In the genomic region with DNA sequence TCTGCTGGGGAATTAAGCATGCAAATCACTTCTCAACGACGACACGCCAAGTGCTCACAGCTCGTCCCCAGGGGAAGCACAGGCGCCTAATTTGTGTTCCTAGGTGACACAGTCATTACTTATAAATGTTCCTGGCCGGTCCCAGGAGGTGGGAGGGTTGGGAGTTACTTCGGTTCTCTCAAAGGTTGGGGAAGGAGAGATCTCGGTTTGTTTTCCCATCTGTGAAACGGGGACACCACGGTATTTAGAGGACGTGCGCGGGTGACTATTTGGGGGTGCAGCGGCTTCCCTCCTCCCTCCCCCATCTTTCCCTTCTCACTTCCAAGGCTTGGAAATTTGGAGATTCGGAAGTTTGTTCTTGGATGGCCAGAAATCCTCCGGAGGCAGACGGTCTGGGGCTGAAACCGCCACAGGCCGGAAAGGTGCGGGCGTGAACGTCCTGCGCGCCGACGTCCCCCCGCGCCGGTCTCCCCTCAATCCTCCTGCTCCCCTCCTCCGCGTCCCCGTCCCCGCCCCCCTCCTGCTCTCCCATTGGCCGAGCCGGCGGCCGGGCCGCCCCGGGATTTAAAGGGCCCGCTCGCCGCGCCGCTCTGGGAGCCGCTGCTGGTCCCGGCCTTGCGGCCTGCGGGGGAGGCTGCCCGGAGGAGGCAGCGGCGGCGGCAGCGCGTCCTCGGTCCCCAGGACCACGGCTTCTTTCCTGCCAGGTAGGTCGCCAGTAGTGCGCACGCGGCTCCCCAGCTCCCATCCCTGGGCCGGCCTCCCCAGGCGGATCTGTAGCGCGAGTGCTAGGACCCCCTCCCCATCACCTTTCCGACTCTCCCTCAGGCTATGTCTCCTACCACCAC, we compare ENCODE assay signal across 8 cellular contexts. TPM values are rescaled to one million over a fixed set of nuclear protein-coding genes. Genes with fewer than 3 reads are reported as not detected.
DNase-seq lines count a peak whose midpoint lies in the region; ATAC-seq and TF ChIP-seq lines count a peak whose summit lies in the region.

A gene (plus strand): TSS at position 593 of the 845 bp plus-strand sequence. CDS start 829 bp downstream, outside the sequence.

- peak within 1 kb of the TSS; percentile 91 to 93 for H3K4me3 Mint-ChIP-seq in effector memory CD8-positive, alpha-beta T cell

- no peaks in the 10 kb centered on the region for H3K36me3 Mint-ChIP-seq in effector memory CD8-positive, alpha-beta T cell (ENCODE audit: insufficient read depth)

- peaks cover 26% of the 10 kb centered on the region in 2 donors for H3K4me1 Mint-ChIP-seq in effector memory CD8-positive, alpha-beta T cell (ENCODE audit: low read depth in 2 of 2)

- peak; percentile 46 for DNase-seq in A172 (ENCODE audit: low spot score)
- DNase-seq in NCI-H774 (lab: John Stamatoyannopoulos, UW): peak; percentile 54
- DNase-seq in activated CD8-positive, alpha-beta memory T cell treated with anti-CD3 and anti-CD28 coated beads for 24 hours: peak; percentile 88
- DNase-seq in effector memory CD8-positive, alpha-beta T cell: peak; percentile 63 to 66 (median 65)
- peak; percentile 93 for DNase-seq in mesenteric fat pad (ENCODE audit: low spot score)
- DNase-seq in stimulated activated CD8-positive, alpha-beta memory T cell treated with anti-CD3 and anti-CD28 coated beads, Interleukin-15, amount 100 ng/mL, for 24 hours (ENCODE audit: low read depth): peak; percentile 44

- ATAC-seq in HG03135 (IDR thresholded peaks at IDR 0.05; ENCODE audit: unreplicated experiment): peak; percentile 81
- peak; percentile 93 for ATAC-seq in effector memory CD8-positive, alpha-beta T cell (replicated peaks)

- peak within 1 kb of the TSS; percentile 92 to 96 for H3K27ac Mint-ChIP-seq in effector memory CD8-positive, alpha-beta T cell

- no peaks in the 10 kb centered on the region for H3K9me3 Mint-ChIP-seq in effector memory CD8-positive, alpha-beta T cell

- TF ChIP-seq POLR2A in GM18526 (IDR thresholded peaks at IDR 0.05; ENCODE audit: extremely low read depth, insufficient read length): peak; percentile 49

- no peaks in the 10 kb centered on the region for H3K27me3 Mint-ChIP-seq in effector memory CD8-positive, alpha-beta T cell

RNA-seq across cellular contexts. Expression of the gene that starts here (rescaled TPM):
- total RNA-seq in A172 (2014; rRNA removed; shearing (Covaris generic)): 13.2 and 15.2 TPM in 2 replicates
- 7.8 TPM for total RNA-seq in mesenteric fat pad

Comparison
In these comparisons a context has a peak if more than half of its experiments do, and no peak if none do; other contexts are left out.
1. Peak in every context shown above with its lines: DNase-seq and ATAC-seq.